In genomic region chr3:138875096-138875753, GRCh38 we compare ENCODE assay signal across 13 cellular contexts.
"Had no signal": no experiment of that assay in that cellular context is flagged by ENCODE, and none has a peak within 500 bp of the region (broad histone marks: within the 10 kb centered on the region; RNA-seq: fewer than 3 reads in every experiment).

No MANE protein-coding gene starts in this region.

- H3K27ac ChIP-seq: dorsolateral prefrontal cortex, sigmoid colon, thyroid gland, vagina, VCaP had no signal

- H3K27ac Mint-ChIP-seq: nephron progenitor cell had no signal

- H3K4me3 ChIP-seq: dorsolateral prefrontal cortex, sigmoid colon, thyroid gland, vagina had no signal

- ATAC-seq: left lobe of liver had no signal

- H3K4me3 Mint-ChIP-seq: activated CD4-positive, alpha-beta memory T cell treated with anti-CD3 and anti-CD28 coated beads for 36 hours; nephron progenitor cell had no signal

- H3K9me3 ChIP-seq: sigmoid colon, thyroid gland, vagina had no signal

- H3K27me3 ChIP-seq: dorsolateral prefrontal cortex, sigmoid colon, thyroid gland, vagina had no signal

- H3K4me1 Mint-ChIP-seq: nephron progenitor cell had no signal

- H3K36me3 ChIP-seq: sigmoid colon, thyroid gland, vagina had no signal

- H3K27me3 Mint-ChIP-seq: activated CD4-positive, alpha-beta memory T cell treated with anti-CD3 and anti-CD28 coated beads for 36 hours had no signal

- DNase-seq: activated naive CD4-positive, alpha-beta T cell treated with anti-CD3 and anti-CD28 coated beads, Interleukin-2, amount 50 U/mL, for 16 hours; dorsolateral prefrontal cortex; foreskin melanocyte; head of caudate nucleus; mesenchymal stem cell; nephron progenitor cell; sigmoid colon; stimulated activated CD4-positive, alpha-beta T cell treated with anti-CD3 and anti-CD28 coated beads, Interleukin-4, amount 100 ng/mL, for 1 hour; thyroid gland had no signal

- H3K4me1 ChIP-seq: sigmoid colon, thyroid gland, vagina had no signal
